ENCODE assay signal across 8 cellular contexts in the genomic region with DNA sequence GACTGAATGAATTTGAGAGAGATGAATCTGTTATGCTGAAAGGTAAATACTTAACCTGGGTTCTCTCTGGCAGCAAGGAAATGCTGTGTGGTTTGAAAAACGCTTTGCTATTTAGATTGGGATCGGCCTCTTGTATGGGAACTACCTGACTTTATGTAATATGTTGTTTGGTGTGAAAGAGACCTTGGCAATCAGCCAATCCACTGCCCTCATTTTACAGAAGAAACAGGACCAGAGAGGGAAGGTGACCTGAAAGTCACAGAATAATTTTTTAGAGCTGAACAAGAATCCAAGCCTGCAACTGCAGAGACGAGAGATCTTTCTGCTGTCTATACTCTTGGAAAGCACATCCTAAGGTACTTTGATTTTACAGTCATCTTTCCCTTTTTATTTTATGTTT. TPM values are rescaled to one million over a fixed set of nuclear protein-coding genes. Genes with fewer than 3 reads are reported as not detected.
A peak's percentile ranks its signal among the peaks of the same experiment; 100 is the strongest.
DNase-seq lines count a peak whose midpoint lies in the region; ATAC-seq and TF ChIP-seq lines count a peak whose summit lies in the region.

No MANE protein-coding gene starts in this region.

- peak overlapping the region; percentile 93 for H3K4me3 Mint-ChIP-seq in central memory CD8-positive, alpha-beta T cell
- H3K4me3 Mint-ChIP-seq in naive B cell = peak overlapping the region; percentile 95 to 100 (median 98)

- H3K27me3 Mint-ChIP-seq in central memory CD8-positive, alpha-beta T cell = no peaks in the 10 kb centered on the region
- no peaks in the 10 kb centered on the region for H3K27me3 Mint-ChIP-seq in naive B cell

- H3K9me3 ChIP-seq in KOPT-K1 (ENCODE audit: insufficient read depth, low read length, poor library complexity, severe bottlenecking) = no peaks in the 10 kb centered on the region

- CTCF ChIA-PET in BJ (lab: Yijun Ruan, JAX) = interaction anchor here (1.3 kb wide), 1 partner anchor 10 kb away, joined by 3 read pairs; no protein-coding TSS in a partner anchor

- no peak for DNase-seq in BJ (ENCODE audit: low read depth)
- no peak for DNase-seq in central memory CD8-positive, alpha-beta T cell (ENCODE audit: low spot score in 2 of 2)
- no peak for DNase-seq in naive B cell
- DNase-seq in Ammon's horn (ENCODE audit: low spot score) = no peak
- DNase-seq in AG08396 (ENCODE audit: low spot score) = no peak

- no peaks in the 10 kb centered on the region for H3K9me3 Mint-ChIP-seq in central memory CD8-positive, alpha-beta T cell
- no peaks in the 10 kb centered on the region for H3K9me3 Mint-ChIP-seq in naive B cell

- no peak for ATAC-seq in central memory CD8-positive, alpha-beta T cell (replicated peaks; ENCODE audit: extremely low read depth, poor library complexity, severe bottlenecking)
- ATAC-seq in naive B cell (ENCODE audit: low read depth in 2 of 2) (no peak), HG03159 (IDR thresholded peaks at IDR 0.05; ENCODE audit: unreplicated experiment) (no peak), GM19023 (IDR thresholded peaks at IDR 0.05; ENCODE audit: unreplicated experiment) (no peak)

- POLR2A ChIA-PET in BJ (lab: Charles Lee) = no interaction called here

- H3K4me1 Mint-ChIP-seq in central memory CD8-positive, alpha-beta T cell = peaks cover 50% of the 10 kb centered on the region
- H3K4me1 Mint-ChIP-seq in naive B cell = peaks cover 27 to 48% (median 33%) of the 10 kb centered on the region in 3 donors

- peaks cover 16% of the 10 kb centered on the region for H3K36me3 ChIP-seq in BJ (ENCODE audit: control insufficient read depth, insufficient read depth, low read length)
- peaks cover 55% of the 10 kb centered on the region for H3K36me3 ChIP-seq in KOPT-K1 (ENCODE audit: insufficient read depth, low read length)

- H3K27me3 ChIP-seq in BJ (ENCODE audit: control insufficient read depth, insufficient read depth, low read length) = no peaks in the 10 kb centered on the region

- no peak for TF ChIP-seq CTCF in BJ (IDR thresholded peaks at IDR 0.05; ENCODE audit: insufficient read depth, low read depth, low read length)

- H3K4me3 ChIP-seq in BJ (ENCODE audit: low read depth, low read length) = peak overlapping the region; percentile 67

- H3K27ac Mint-ChIP-seq in central memory CD8-positive, alpha-beta T cell (ENCODE audit: low read depth) = peak overlapping the region; percentile 95
- peak overlapping the region in 3 of 6 donors; percentile 64 to 100 (median 96) for H3K27ac Mint-ChIP-seq in naive B cell

- peak overlapping the region; percentile 96 for H3K27ac ChIP-seq in KOPT-K1 (ENCODE audit: low read depth, low read length, poor library complexity, severe bottlenecking)

- H3K36me3 Mint-ChIP-seq in central memory CD8-positive, alpha-beta T cell (ENCODE audit: insufficient read depth) = peaks cover 64% of the 10 kb centered on the region
- H3K36me3 Mint-ChIP-seq in naive B cell = peaks cover 5 to 12% of the 10 kb centered on the region in 2 donors

RNA-seq across cellular contexts. Expression of gene BUD31, which starts 1.0 kb away (rescaled TPM):
- polyA plus RNA-seq in BJ (2011; rRNA removed) = 85.2 and 92.9 TPM in 2 replicates
- polyA minus RNA-seq in BJ (2011; rRNA and poly(A)+ RNA removed) = 29.1 and 34.1 TPM in 2 replicates
- 100 to 1,000 TPM; 129 to 201 (median 182) TPM for polyA plus RNA-seq in naive B cell (ENCODE audit: low read depth in 6 of 6)

RNA-seq across cellular contexts. Expression of gene PDAP1, which starts 1.4 kb away (rescaled TPM):
- polyA plus RNA-seq in BJ (2011; rRNA removed) (45.5 and 62.0 TPM in 2 replicates), naive B cell (ENCODE audit: low read depth in 6 of 6) (10 to 100 TPM; 23.3 to 28.5 (median 25.7) TPM)
- polyA minus RNA-seq in BJ (2011; rRNA and poly(A)+ RNA removed) = 13.5 and 17.3 TPM in 2 replicates

RNA-seq across cellular contexts. Expression of gene PTCD1, which starts 28.8 kb away (rescaled TPM):
- polyA plus RNA-seq in BJ (2011; rRNA removed) = 1.7 and 3.5 TPM in 2 replicates
- 1.7 and 2.4 TPM in 2 replicates for polyA minus RNA-seq in BJ (2011; rRNA and poly(A)+ RNA removed)
- polyA plus RNA-seq in naive B cell (ENCODE audit: low read depth in 6 of 6) = 1 to 10 TPM; 2.3 to 6.3 (median 3.5) TPM

RNA-seq across cellular contexts. Expression of gene CPSF4, which starts 28.9 kb away (rescaled TPM):
- 33.6 and 40.1 TPM in 2 replicates for polyA plus RNA-seq in BJ (2011; rRNA removed)
- polyA minus RNA-seq in BJ (2011; rRNA and poly(A)+ RNA removed) = 27.6 and 47.2 TPM in 2 replicates
- 10 to 100 TPM; 21.5 to 51.4 (median 24.5) TPM for polyA plus RNA-seq in naive B cell (ENCODE audit: low read depth in 6 of 6)

RNA-seq across cellular contexts. Expression of gene ARPC1B, which starts 35.3 kb away (rescaled TPM):
- polyA plus RNA-seq in BJ (2011; rRNA removed) (209 and 642 TPM in 2 replicates), naive B cell (ENCODE audit: low read depth in 6 of 6) (100 to 1,000 TPM; 434 to 595 (median 483) TPM)
- 89.1 and 100 TPM in 2 replicates for polyA minus RNA-seq in BJ (2011; rRNA and poly(A)+ RNA removed)
